Comparison of ENCODE assay signal across 27 cellular contexts in genomic region chr17:12365805-12366204, GRCh38.
DNase-seq lines count a peak whose midpoint lies in the region; ATAC-seq and TF ChIP-seq lines count a peak whose summit lies in the region.
"Had no signal": no experiment of that assay in that cellular context is flagged by ENCODE, and none has a peak within 500 bp of the region (broad histone marks: within the 10 kb centered on the region; RNA-seq: fewer than 3 reads in every experiment).

No MANE protein-coding gene starts in this region.

- H3K27me3 Mint-ChIP-seq in stimulated activated memory B cell treated with anti-CD40 and anti-IgM and Interleukin-4, amounts not matched to agents 10 μg/mL and 1 μg/mL and 100 μg/mL, for 72 hours, result peaks cover 9% of the 10 kb centered on the region
- H3K27me3 Mint-ChIP-seq in activated CD4-positive, alpha-beta T cell treated with anti-CD3 and anti-CD28 coated beads, Interleukin-2, amount 10 ng/mL, durations not matched to agents 24 days and 14 days, result no peaks in the 10 kb centered on the region
- H3K27me3 Mint-ChIP-seq: CD4-positive, CD25-positive, alpha-beta regulatory T cell had no signal

- intact Hi-C loops in mucosa of descending colon (cut with DNase I, micrococcal nuclease), result no loop called here
- intact Hi-C loops in tibial artery (cut with DNase I; ENCODE audit: low total_unique reads), result loop anchor here (10.0 kb wide), 1 partner anchor 189 kb away; no protein-coding TSS in a partner anchor
- intact Hi-C loops in activated CD4-positive, alpha-beta T cell treated with anti-CD3 and anti-CD28 coated beads, Interleukin-2, amount 10 ng/mL, durations not matched to agents 24 days and 14 days (cut with micrococcal nuclease), result no loop called here

- H3K4me1 ChIP-seq in mucosa of descending colon (ENCODE audit: low read depth), result no peaks in the 10 kb centered on the region
- H3K4me1 ChIP-seq in tibial artery, result peaks cover 0 to 67% (median 9%) of the 10 kb centered on the region in 4 donors
- H3K4me1 ChIP-seq: foreskin keratinocyte, upper lobe of right lung had no signal

- no peaks in the 10 kb centered on the region for H3K4me1 Mint-ChIP-seq in stimulated activated memory B cell treated with anti-CD40 and anti-IgM and Interleukin-4, amounts not matched to agents 10 μg/mL and 1 μg/mL and 100 μg/mL, for 72 hours
- H3K4me1 Mint-ChIP-seq in activated CD4-positive, alpha-beta T cell treated with anti-CD3 and anti-CD28 coated beads, Interleukin-2, amount 10 ng/mL, durations not matched to agents 24 days and 14 days, result no peaks in the 10 kb centered on the region
- H3K4me1 Mint-ChIP-seq: CD4-positive, CD25-positive, alpha-beta regulatory T cell; natural killer cell had no signal

- H3K36me3 ChIP-seq in mucosa of descending colon (ENCODE audit: low read depth), result no peaks in the 10 kb centered on the region
- H3K36me3 ChIP-seq in tibial artery, result no peaks in the 10 kb centered on the region
- no peaks in the 10 kb centered on the region for H3K36me3 ChIP-seq in H7 (replicated peaks; ENCODE audit: control insufficient read depth, insufficient read depth, low read length)
- H3K36me3 ChIP-seq: upper lobe of right lung had no signal

- H3K4me3 ChIP-seq in coronary artery, result no peak overlapping the region
- H3K4me3 ChIP-seq in mucosa of descending colon, result no peak overlapping the region
- no peak overlapping the region for H3K4me3 ChIP-seq in tibial artery
- H3K4me3 ChIP-seq in H7 (ENCODE audit: insufficient read depth, low read depth, low read length), result no peak overlapping the region
- H3K4me3 ChIP-seq: GM12878, PC-9, upper lobe of right lung had no signal

- H3K9me3 ChIP-seq in mucosa of descending colon, result no peaks in the 10 kb centered on the region
- no peaks in the 10 kb centered on the region for H3K9me3 ChIP-seq in tibial artery
- H3K9me3 ChIP-seq: upper lobe of right lung had no signal

- TF ChIP-seq CTCF in coronary artery (IDR thresholded peaks at IDR 0.05) (no peak), mucosa of descending colon (IDR thresholded peaks at IDR 0.05) (no peak), tibial artery (IDR thresholded peaks at IDR 0.05) (no peak)

- ATAC-seq in mucosa of descending colon, result peak; percentile 19
- ATAC-seq in stimulated activated memory B cell treated with anti-CD40 and anti-IgM and Interleukin-4, amounts not matched to agents 10 μg/mL and 1 μg/mL and 100 μg/mL, for 72 hours, result no peak
- ATAC-seq: activated T-cell treated with anti-CD3 and anti-CD28 coated beads, Interleukin-2, amount 50 U/mL, for 4 hours; foreskin keratinocyte; GM12878; left lobe of liver; natural killer cell; upper lobe of right lung had no signal

- H3K27ac Mint-ChIP-seq in stimulated activated memory B cell treated with anti-CD40 and anti-IgM and Interleukin-4, amounts not matched to agents 10 μg/mL and 1 μg/mL and 100 μg/mL, for 72 hours, result no peak overlapping the region
- no peak overlapping the region for H3K27ac Mint-ChIP-seq in activated CD4-positive, alpha-beta T cell treated with anti-CD3 and anti-CD28 coated beads, Interleukin-2, amount 10 ng/mL, durations not matched to agents 24 days and 14 days
- H3K27ac Mint-ChIP-seq: CD4-positive, CD25-positive, alpha-beta regulatory T cell; natural killer cell; T-helper 2 cell treated with Interferon-gamma antibody and Interleukin-4, amounts not matched to agents 5 μg/mL and 100 μg/mL, for 36 hours had no signal

- H3K27ac ChIP-seq in coronary artery (peak overlapping the region; percentile 86 to 88), tibial artery (peak overlapping the region; percentile 73 to 76)
- H3K27ac ChIP-seq: foreskin keratinocyte, PC-9, upper lobe of right lung had no signal

- DNase-seq in EH (ENCODE audit: low read depth) (peak; percentile 57), coronary artery (ENCODE audit: low spot score) (peak; percentile 87), mucosa of descending colon (no peak), tibial artery (peak; percentile 65 to 92), epidermal melanocyte (ENCODE audit: insufficient read length, low spot score) (no peak), H7 (no peak)
- no peak for DNase-seq in activated CD4-positive, alpha-beta T cell treated with anti-CD3 and anti-CD28 coated beads, Interleukin-2, amount 10 ng/mL, durations not matched to agents 24 days and 14 days
- DNase-seq: activated CD4-positive, alpha-beta T cell treated with anti-CD3 and anti-CD28 coated beads for 4 hours; activated T-cell treated with anti-CD3 and anti-CD28 coated beads, Interleukin-2, amount 50 U/mL, for 4 hours; CD4-positive, CD25-positive, alpha-beta regulatory T cell; effector CD8-positive, alpha-beta T cell; EL; foreskin keratinocyte; hippocampal formation; natural killer cell; NCI-H146; NCI-H510A treated with DMSO at 0.1 percent for 48 hours; NK-92 treated with Interleukin-12 subunit alpha and Interleukin-12 subunit beta, amount 100 ng/mL, for 24 hours; occipital lobe; PC-9; SHP77; stimulated activated CD4-positive, alpha-beta T cell treated with anti-CD3 and anti-CD28 coated beads, Interleukin-2, amount 100 ng/mL, for 24 hours; upper lobe of right lung had no signal

- H3K27me3 ChIP-seq in tibial artery, result no peaks in the 10 kb centered on the region
- no peaks in the 10 kb centered on the region for H3K27me3 ChIP-seq in H7 (ENCODE audit: control insufficient read depth, insufficient read depth, low read length)
- H3K27me3 ChIP-seq: foreskin keratinocyte, upper lobe of right lung had no signal

- peaks cover 11% of the 10 kb centered on the region for H3K9me3 Mint-ChIP-seq in stimulated activated memory B cell treated with anti-CD40 and anti-IgM and Interleukin-4, amounts not matched to agents 10 μg/mL and 1 μg/mL and 100 μg/mL, for 72 hours
- H3K9me3 Mint-ChIP-seq in activated CD4-positive, alpha-beta T cell treated with anti-CD3 and anti-CD28 coated beads, Interleukin-2, amount 10 ng/mL, durations not matched to agents 24 days and 14 days, result peaks cover 13% of the 10 kb centered on the region

- peaks cover 4% of the 10 kb centered on the region for H3K36me3 Mint-ChIP-seq in stimulated activated memory B cell treated with anti-CD40 and anti-IgM and Interleukin-4, amounts not matched to agents 10 μg/mL and 1 μg/mL and 100 μg/mL, for 72 hours
- no peaks in the 10 kb centered on the region for H3K36me3 Mint-ChIP-seq in activated CD4-positive, alpha-beta T cell treated with anti-CD3 and anti-CD28 coated beads, Interleukin-2, amount 10 ng/mL, durations not matched to agents 24 days and 14 days (ENCODE audit: low read depth)
- H3K36me3 Mint-ChIP-seq: CD4-positive, CD25-positive, alpha-beta regulatory T cell; natural killer cell had no signal

- no peak overlapping the region for H3K4me3 Mint-ChIP-seq in stimulated activated memory B cell treated with anti-CD40 and anti-IgM and Interleukin-4, amounts not matched to agents 10 μg/mL and 1 μg/mL and 100 μg/mL, for 72 hours
- no peak overlapping the region for H3K4me3 Mint-ChIP-seq in activated CD4-positive, alpha-beta T cell treated with anti-CD3 and anti-CD28 coated beads, Interleukin-2, amount 10 ng/mL, durations not matched to agents 24 days and 14 days
- H3K4me3 Mint-ChIP-seq: activated T-cell treated with anti-CD3 and anti-CD28 coated beads, Interleukin-2, amount 50 U/mL, for 4 hours; CD4-positive, CD25-positive, alpha-beta regulatory T cell; natural killer cell; T-helper 2 cell treated with Interferon-gamma antibody and Interleukin-4, amounts not matched to agents 5 μg/mL and 100 μg/mL, for 36 hours had no signal

Comparison
In these comparisons a context has a peak if more than half of its experiments do, and no peak if none do; other contexts are left out.
1. DNase-seq: peak in EH (single experiment), coronary artery (single experiment) and tibial artery (2 of 2); none in mucosa of descending colon (0 of 3), epidermal melanocyte (single experiment), H7 (single experiment) and activated CD4-positive, alpha-beta T cell treated with anti-CD3 and anti-CD28 coated beads, Interleukin-2, amount 10 ng/mL, durations not matched to agents 24 days and 14 days (single experiment).